ENCODE assay signal across 27 cellular contexts in genomic region chr13:97191143-97191542, GRCh38. TPM values are rescaled to one million over a fixed set of nuclear protein-coding genes. Genes with fewer than 3 reads are reported as not detected.
DNase-seq lines count a peak whose midpoint lies in the region; ATAC-seq, FAIRE-seq and TF ChIP-seq lines count a peak whose summit lies in the region.
"Had no signal": no experiment of that assay in that cellular context is flagged by ENCODE, and none has a peak within 500 bp of the region (broad histone marks: within the 10 kb centered on the region; RNA-seq: fewer than 3 reads in every experiment).

No MANE protein-coding gene starts in this region.

- FAIRE-seq in K562 (lab: Jason Lieb, UNC), result peak; percentile 71
- FAIRE-seq in small intestine (lab: Jason Lieb, UNC), result no peak
- FAIRE-seq: GM12891, HTR-8/SVneo had no signal

- CTCF ChIA-PET in K562 (lab: Yijun Ruan, JAX; ENCODE audit: low intra/inter-chr PET ratio), result no interaction called here

- peak overlapping the region; percentile 38; the same call in 1 of the 2 replicates for H3K4me2 ChIP-seq in K562 (ENCODE audit: insufficient read depth, low read length)
- H3K4me2 ChIP-seq: GM23338 had no signal

- TF ChIP-seq CTCF in K562 (IDR thresholded peaks at IDR 0.05 in 2 of 3, conservative IDR thresholded peaks at IDR 0.05 in 1 of 3; ENCODE audit: insufficient read depth in 2 of 3, low read depth in 1 of 3, low read length in 3 of 3), result no peak
- no peak for TF ChIP-seq CTCF in stomach (IDR thresholded peaks at IDR 0.05)

- intact Hi-C loops in K562 (cut with micrococcal nuclease) (no loop called here), stomach (cut with DNase I; ENCODE audit: low total_unique reads) (no loop called here)

- H3K9me1 ChIP-seq in K562 (ENCODE audit: control insufficient read depth, insufficient read depth, low read length), result no peaks in the 10 kb centered on the region

- H2AFZ ChIP-seq in K562 (ENCODE audit: low read depth, low read length), result peak overlapping the region; percentile 82
- H2AFZ ChIP-seq: GM23338 had no signal

- H3K4me1 ChIP-seq in K562 (replicated peaks in 1 of 2; ENCODE audit: control insufficient read depth in 2 of 2, insufficient read depth in 2 of 2, low read length in 2 of 2), result peaks cover 4 to 44% of the 10 kb centered on the region in 2 experiments; a peak in 4 of 5 replicates
- no peaks in the 10 kb centered on the region for H3K4me1 ChIP-seq in small intestine (ENCODE audit: control insufficient read depth in 2 of 2, insufficient read depth in 1 of 2, low read depth in 1 of 2, low read length in 1 of 2)
- peaks cover 0 to 20% (median 4%) of the 10 kb centered on the region in 4 donors for H3K4me1 ChIP-seq in stomach
- H3K4me1 ChIP-seq: prostate gland, spleen had no signal

- BruUV-seq in K562 (replicated peaks; lab: Mats Ljungman, UMichigan), result no TSS peak

- in situ Hi-C loops in K562 (cut with MboI), result no loop called here

- H3K27ac ChIP-seq in K562 (ENCODE audit: extremely low read depth, low read depth, low read length), result peak overlapping the region; percentile 43; the same call in 2 of the 3 replicates
- H3K27ac ChIP-seq in small intestine (ENCODE audit: low read depth in 1 of 2, low read length in 1 of 2), result no peak overlapping the region
- no peak overlapping the region for H3K27ac ChIP-seq in stomach
- H3K27ac ChIP-seq: 22Rv1, prostate gland, spleen had no signal

- DNase-seq in NCI-H1417 (lab: John Stamatoyannopoulos, UW) (peak in 2 of 3 experiments; percentile 19 to 52), NCI-H1417 treated with DMSO at 0.1 percent for 48 hours (lab: John Stamatoyannopoulos, UW) (no peak), K562 (ENCODE audit: extremely low read depth in 1 of 4, low spot score in 3 of 4) (peak; percentile 20 to 68 (median 40)), medulla oblongata (ENCODE audit: extremely low spot score) (peak; percentile 30), small intestine (peak; percentile 56), stomach (no peak), NCI-H345 treated with DMSO at 0.1 percent for 48 hours (lab: John Stamatoyannopoulos, UW; ENCODE audit: unreplicated experiment) (no peak)
- no peak for DNase-seq in activated naive CD4-positive, alpha-beta T cell treated with Interleukin-2 at 50 U/mL for 16 hours
- DNase-seq: activated B cell treated with CpG ODN at 0.5 μM for 24 hours; activated CD4-positive, alpha-beta T cell treated with anti-CD3 and anti-CD28 coated beads, Interleukin-2, amount 50 U/mL, for 48 hours; activated naive CD4-positive, alpha-beta T cell; activated T-cell treated with anti-CD3 and anti-CD28 coated beads for 4 hours; amniotic stem cell; DMS79 treated with DMSO at 0.1 percent for 48 hours; effector CD4-positive, alpha-beta T cell; glutamatergic neuron; NCI-H1105; NCI-H748 treated with DMSO at 0.1 percent for 48 hours; PC-3; spleen; stimulated activated CD4-positive, alpha-beta T cell treated with anti-CD3 and anti-CD28 coated beads, Interleukin-4, amount 100 ng/mL, for 24 hours; T-helper 17 cell had no signal

- TF ChIP-seq POLR2A in K562 (conservative IDR thresholded peaks at IDR 0.05), result no peak; the same call in 1 of the 2 replicates
- no peak for TF ChIP-seq POLR2A in stomach (IDR thresholded peaks at IDR 0.05)

- H4K20me1 ChIP-seq in K562 (replicated peaks; ENCODE audit: control insufficient read depth, insufficient read depth, low read length), result no peaks in the 10 kb centered on the region

- no peaks in the 10 kb centered on the region for H3K36me3 ChIP-seq in K562 (ENCODE audit: control insufficient read depth, insufficient read depth, low read length)
- H3K36me3 ChIP-seq in small intestine (ENCODE audit: control insufficient read depth in 2 of 2, insufficient read depth in 2 of 2, low read length in 2 of 2), result no peaks in the 10 kb centered on the region
- H3K36me3 ChIP-seq in stomach, result no peaks in the 10 kb centered on the region
- H3K36me3 ChIP-seq: prostate gland, spleen had no signal

- ATAC-seq in K562, result peak; percentile 94
- ATAC-seq: GM23338, PC-3, T-helper 17 cell had no signal

- H3K79me2 ChIP-seq in K562 (ENCODE audit: control insufficient read depth, insufficient read depth, low read length), result no peaks in the 10 kb centered on the region

- H3K27me3 ChIP-seq in K562 (ENCODE audit: control insufficient read depth in 2 of 2, insufficient read depth in 2 of 2, low read length in 2 of 2), result no peaks in the 10 kb centered on the region
- no peaks in the 10 kb centered on the region for H3K27me3 ChIP-seq in small intestine (ENCODE audit: control insufficient read depth in 2 of 2, insufficient read depth in 2 of 2, low read length in 2 of 2)
- no peaks in the 10 kb centered on the region for H3K27me3 ChIP-seq in stomach

- 60% methylated on average over 3 of the region's 7 CpGs for WGBS in K562 (ENCODE audit: insufficient coverage, low coverage, missing lambda C conversion rate)
- WGBS in small intestine, 3 donors, result 36 to 66% (median 49%) methylated on average over 7 of the region's 7 CpGs
- whole genome bisulfite sequencing in stomach, 5 donors, result 75 to 81% (median 79%) methylated on average over 7 of the region's 7 CpGs

- TF ChIP-seq EP300 in K562 (IDR thresholded peaks at IDR 0.05; ENCODE audit: low read length) (no peak), stomach (IDR thresholded peaks at IDR 0.05) (no peak)

- POLR2A ChIA-PET in K562 (lab: Yijun Ruan, JAX), result interaction anchor here (0.9 to 1.5 kb wide), 4 partner anchors 31 to 112 kb away, joined by 3 to 5 read pairs (median 4); partner anchors contain the start of gene MBNL2

- H3K4me3 ChIP-seq in K562, result no peak overlapping the region
- H3K4me3 ChIP-seq in small intestine (ENCODE audit: low read depth in 1 of 2, low read length in 2 of 2), result no peak overlapping the region
- H3K4me3 ChIP-seq in stomach, result no peak overlapping the region
- H3K4me3 ChIP-seq: GM23338, prostate gland, spleen had no signal

- no peak overlapping the region; a peak in 1 of 4 replicates for H3K9ac ChIP-seq in K562 (ENCODE audit: insufficient read depth in 1 of 2, low read depth in 2 of 2, low read length in 2 of 2)

- no peaks in the 10 kb centered on the region for H3K9me3 ChIP-seq in K562 (replicated peaks; ENCODE audit: control insufficient read depth, insufficient read depth, low read depth, low read length)
- H3K9me3 ChIP-seq in small intestine (ENCODE audit: control insufficient read depth, low read depth), result no peaks in the 10 kb centered on the region
- no peaks in the 10 kb centered on the region for H3K9me3 ChIP-seq in stomach
- H3K9me3 ChIP-seq: prostate gland, spleen had no signal

- no peak for TF ChIP-seq RAD21 in K562 (CRISPR knock-in tag; conservative IDR thresholded peaks at IDR 0.05 in 1 of 2, IDR thresholded peaks at IDR 0.05 in 1 of 2)

RNA-seq across cellular contexts. Expression of gene MBNL2, which starts 31.0 kb away (rescaled TPM):
- total RNA-seq in K562 (2011; cell fraction: chromatin; rRNA removed; ENCODE audit: low replicate concordance), result 15.8 and 50.2 TPM in 2 replicates
- total RNA-seq in K562 (2011; cell fraction: nucleolus; rRNA removed), result 6.8 and 9.1 TPM in 2 replicates
- total RNA-seq in K562 (2011; cell fraction: nucleoplasm; rRNA removed), result 14.8 and 18.3 TPM in 2 replicates
- total RNA-seq in K562 (2014; rRNA removed) (13.8 and 14.1 TPM in 2 replicates), K562 (2014; rRNA removed; fragmentation: Illumina TruSeq; extraction: Trizol) (22.8 and 26.7 TPM in 2 replicates), K562 (2015; rRNA removed; fragmentation: Illumina TruSeq; extraction: Trizol) (6.3 and 7.5 TPM in 2 replicates), K562 (2021) (22.0 and 24.8 TPM in 2 replicates), stomach (10 to 100 TPM; 23.9 to 74.5 (median 50.0) TPM)
- polyA plus RNA-seq in K562 (2011; rRNA removed) (14.7 and 16.8 TPM in 2 replicates), K562 (2014; fragmentation: Illumina TruSeq; extraction: Trizol) (18.2 and 19.6 TPM in 2 replicates), K562 (2014; fragmentation: Nextera tagmentation; extraction: Ambion mirVana) (10 to 100 TPM in 1 of 2 experiments, 1 to 10 TPM in 1; 7.0 to 10.5 TPM), K562 (2014; rRNA removed) (9.1 and 11.7 TPM in 2 replicates), small intestine (10 to 100 TPM; 12.1 to 13.6 (median 12.7) TPM), stomach (10 to 100 TPM in 2 of 3 donors, 1 to 10 TPM in 1; 8.3 to 17.6 (median 15.9) TPM)
- polyA plus RNA-seq in K562 (2011; cell fraction: cytosol; rRNA removed), result 8.7 and 16.4 TPM in 2 replicates
- polyA plus RNA-seq in K562 (2011; cell fraction: nucleus; rRNA removed), result 14.1 and 16.0 TPM in 2 replicates
- 7.2 and 20.6 TPM in 2 replicates for polyA plus RNA-seq in K562 (2012)
- 63.7 and 74.2 TPM in 2 replicates for polyA minus RNA-seq in K562 (2011; rRNA and poly(A)+ RNA removed)
- polyA minus RNA-seq in K562 (2011; cell fraction: cytosol; rRNA and poly(A)+ RNA removed), result 18.5 and 23.4 TPM in 2 replicates
- 16.4 and 39.1 TPM in 2 replicates for polyA minus RNA-seq in K562 (2011; cell fraction: nucleus; rRNA and poly(A)+ RNA removed)

Comparison
In these comparisons a context has a peak if more than half of its experiments do, and no peak if none do; other contexts are left out.
1. DNase-seq: peak in NCI-H1417 (2 of 3), K562 (4 of 4), medulla oblongata (single experiment) and small intestine (single experiment); none in NCI-H1417 treated with DMSO at 0.1 percent for 48 hours (single experiment), stomach (single experiment), activated naive CD4-positive, alpha-beta T cell treated with Interleukin-2 at 50 U/mL for 16 hours (single experiment) and NCI-H345 treated with DMSO at 0.1 percent for 48 hours (single experiment).